9 cellular contexts compared by ENCODE assay signal in the genomic region with DNA sequence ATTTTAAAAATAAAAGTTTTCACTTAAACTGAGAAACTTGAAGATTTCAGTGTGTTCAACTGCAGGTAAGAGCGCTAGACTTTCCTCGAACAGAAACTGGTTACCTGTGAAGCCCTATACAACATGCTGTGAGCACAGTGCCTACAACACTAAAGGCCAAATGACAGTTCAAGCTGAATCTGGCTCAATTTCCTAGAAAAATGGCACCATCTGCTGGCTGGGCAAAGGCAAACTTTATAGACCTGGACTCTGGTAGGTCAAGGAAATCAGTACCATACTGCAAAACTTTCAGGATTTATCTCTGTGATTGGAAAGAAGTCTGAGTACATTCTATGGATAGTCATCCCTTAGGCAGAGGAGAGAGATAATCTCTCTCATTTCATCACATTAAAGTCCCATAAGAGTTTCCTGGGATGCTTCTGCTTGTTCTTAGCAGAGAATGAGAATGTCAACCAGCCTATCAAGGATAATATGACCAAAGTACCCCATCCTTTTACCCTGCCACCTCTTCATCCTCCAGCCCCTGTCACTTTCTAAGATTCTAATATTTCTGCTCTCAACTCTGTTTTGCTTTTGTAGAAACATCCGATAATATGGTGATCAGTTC. TPM values are rescaled to one million over a fixed set of nuclear protein-coding genes. Genes with fewer than 3 reads are reported as not detected.
DNase-seq lines count a peak whose midpoint lies in the region; ATAC-seq and TF ChIP-seq lines count a peak whose summit lies in the region.
"Had no signal": no experiment of that assay in that cellular context is flagged by ENCODE, and none has a peak within 500 bp of the region (broad histone marks: within the 10 kb centered on the region; RNA-seq: fewer than 3 reads in every experiment).

No MANE protein-coding gene starts in this region.

- TF ChIP-seq POLR2A in esophagus muscularis mucosa (IDR thresholded peaks at IDR 0.05; ENCODE audit: low read depth): no peak

- intact Hi-C loops in Panc1 (cut with micrococcal nuclease; ENCODE audit: unreplicated experiment): loop anchor here (1.0 to 5.0 kb wide), 2 partner anchors 177 to 230 kb away; no protein-coding TSS in a partner anchor
- intact Hi-C loops in esophagus muscularis mucosa (cut with DNase I): loop anchor here (5.0 kb wide), 2 partner anchors 180 to 225 kb away; partner anchors contain the start of gene PCA3

- 64% methylated on average over 3 of the region's 3 CpGs for WGBS in esophagus muscularis mucosa
- no CpG with 5 or more reads among the region's 3 CpGs for WGBS in trophoblast cell (ENCODE audit: extremely low coverage, insufficient coverage, insufficient read length)

- H3K27me3 ChIP-seq in Panc1 (ENCODE audit: control insufficient read depth, insufficient read depth, low read length) (no peaks in the 10 kb centered on the region), esophagus muscularis mucosa (no peaks in the 10 kb centered on the region), trophoblast cell (ENCODE audit: insufficient read depth, low read length) (no peaks in the 10 kb centered on the region)

- BruUV-seq in Panc1 (replicated peaks; lab: Mats Ljungman, UMichigan): no TSS peak

- H3K18ac ChIP-seq in trophoblast cell (ENCODE audit: low read length): no peak overlapping the region

- H2BK12ac ChIP-seq in trophoblast cell (ENCODE audit: low read length): no peak overlapping the region

- H3K9ac ChIP-seq in trophoblast cell (ENCODE audit: low read length): no peak overlapping the region

- peak; percentile 39 for DNase-seq in GM10248 (ENCODE audit: extremely low spot score)
- peak; percentile 37 for DNase-seq in HT1080 (ENCODE audit: low read depth)
- DNase-seq in Panc1 (ENCODE audit: low read depth, low spot score): peak; percentile 38
- no peak for DNase-seq in esophagus muscularis mucosa (ENCODE audit: extremely low spot score)
- peak; percentile 74 to 87 for DNase-seq in trophoblast cell

- H3K36me3 ChIP-seq in Panc1 (ENCODE audit: control insufficient read depth, insufficient read depth, low read length) (no peaks in the 10 kb centered on the region), esophagus muscularis mucosa (no peaks in the 10 kb centered on the region), trophoblast cell (ENCODE audit: control insufficient read depth in 1 of 2, insufficient read depth in 2 of 2, low read length in 2 of 2) (no peaks in the 10 kb centered on the region)

- no peaks in the 10 kb centered on the region for H3K79me2 ChIP-seq in trophoblast cell (ENCODE audit: control insufficient read depth, insufficient read depth, low read length, poor library complexity)

- no peak overlapping the region for H3K14ac ChIP-seq in trophoblast cell (ENCODE audit: low read length)

- H3K4me3 ChIP-seq in Panc1 (ENCODE audit: low read depth in 2 of 2, low read length in 2 of 2) (no peak overlapping the region), esophagus muscularis mucosa (no peak overlapping the region), trophoblast cell (ENCODE audit: low read depth, low read length) (no peak overlapping the region)

- H3K4ac ChIP-seq in trophoblast cell (ENCODE audit: low read depth, low read length): no peak overlapping the region

- ATAC-seq in Panc1 (peak; percentile 84), GM18873 (IDR thresholded peaks at IDR 0.05; ENCODE audit: low FRiP score, unreplicated experiment) (no peak), HG03108 (IDR thresholded peaks at IDR 0.05; ENCODE audit: unreplicated experiment) (no peak), HG03460 (IDR thresholded peaks at IDR 0.05; ENCODE audit: unreplicated experiment) (no peak)

- H3K23ac ChIP-seq in trophoblast cell (ENCODE audit: low read length): no peak overlapping the region

- in situ Hi-C loops in Panc1 (cut with HindIII; ENCODE audit: low pct_unique_long_range_greater_than_20kb, low sequenced_read_pairs): no loop called here

- POLR2A ChIA-PET in GM10248 (lab: Yijun Ruan, JAX) (no interaction called here), Panc1 (lab: Charles Lee) (no interaction called here)

- no peak overlapping the region for H2BK5ac ChIP-seq in trophoblast cell (ENCODE audit: low read depth, low read length, poor library complexity)

- H4K12ac ChIP-seq in trophoblast cell (ENCODE audit: low read depth, low read length): no peak overlapping the region

- no peak overlapping the region for H4K91ac ChIP-seq in trophoblast cell (ENCODE audit: low read depth, low read length)

- TF ChIP-seq CTCF in GM10248 (IDR thresholded peaks at IDR 0.05; ENCODE audit: control extremely low read depth, extremely low read depth, low read depth, missing control alignments) (peak; percentile 53), Panc1 (IDR thresholded peaks at IDR 0.05) (peak; percentile 61), esophagus muscularis mucosa (IDR thresholded peaks at IDR 0.05) (peak; percentile 58 to 61 (median 60))

- H2AK5ac ChIP-seq in trophoblast cell (ENCODE audit: low read length): no peak overlapping the region

- H4K8ac ChIP-seq in trophoblast cell (ENCODE audit: low read depth, low read length): no peak overlapping the region

- H3K27ac ChIP-seq in Panc1 (ENCODE audit: low read length) (no peak overlapping the region), esophagus muscularis mucosa (replicated peaks in 1 of 4) (no peak overlapping the region), trophoblast cell (ENCODE audit: low read depth, low read length) (no peak overlapping the region)

- CTCF ChIA-PET in GM10248 (lab: Yijun Ruan, JAX) (interaction anchor here (1.0 to 2.3 kb wide), 13 partner anchors 10 to 329 kb away, joined by 3 to 27 read pairs (median 5); no protein-coding TSS in a partner anchor), Panc1 (lab: Charles Lee) (interaction anchor here (0.5 to 1.1 kb wide), 2 partner anchors 172 to 177 kb away, joined by 3 to 8 read pairs; no protein-coding TSS in a partner anchor)

- H2BK120ac ChIP-seq in trophoblast cell (ENCODE audit: insufficient read depth, low read length, poor library complexity): no peak overlapping the region

- no peak overlapping the region for H2AFZ ChIP-seq in trophoblast cell (ENCODE audit: insufficient read depth, low read length, poor library complexity)

- TF ChIP-seq EP300 in esophagus muscularis mucosa (IDR thresholded peaks at IDR 0.05): no peak

- H3K9me3 ChIP-seq in Panc1 (ENCODE audit: control insufficient read depth, insufficient read depth, low read depth, low read length) (no peaks in the 10 kb centered on the region), esophagus muscularis mucosa (no peaks in the 10 kb centered on the region), trophoblast cell (ENCODE audit: insufficient read depth, low read depth, low read length) (no peaks in the 10 kb centered on the region)

- no peaks in the 10 kb centered on the region for H3K79me1 ChIP-seq in trophoblast cell (ENCODE audit: low read length)

- H3K4me1 ChIP-seq in Panc1 (ENCODE audit: control insufficient read depth, insufficient read depth, low read length) (no peaks in the 10 kb centered on the region), esophagus muscularis mucosa (peaks cover 0 to 4% (median 0%) of the 10 kb centered on the region in 4 donors), trophoblast cell (ENCODE audit: control insufficient read depth in 1 of 2, insufficient read depth in 2 of 2, low read length in 2 of 2) (no peaks in the 10 kb centered on the region)

- H3K4me2 ChIP-seq in trophoblast cell (ENCODE audit: low read length): no peak overlapping the region

RNA-seq across cellular contexts. Expression of gene FOXB2, which starts 31.8 kb away (rescaled TPM):
- total RNA-seq in HT1080 (2014; rRNA removed; shearing (Covaris generic)): not detected in 2 replicates
- not detected in 2 replicates for polyA plus RNA-seq in HT1080 (2015; cell fraction: cytosol; rRNA removed)
- polyA plus RNA-seq in HT1080 (2015; cell fraction: nucleus; rRNA removed): not detected in 2 replicates
- not detected for total RNA-seq in Panc1 (2021; ENCODE audit: unreplicated experiment)
- polyA plus RNA-seq in Panc1 (2012; ENCODE audit: insufficient read length): not detected
- total RNA-seq in esophagus muscularis mucosa: not detected
- not detected in 2 replicates for polyA plus RNA-seq in trophoblast cell (2013)
- total RNA-seq: activated CD8-positive, alpha-beta memory T cell treated with anti-CD3 and anti-CD28 coated beads for 36 hours had no signal
